11 cellular contexts compared by ENCODE assay signal in genomic region chr9:125663127-125663526, GRCh38. TPM values are rescaled to one million over a fixed set of nuclear protein-coding genes. Genes with fewer than 3 reads are reported as not detected.
DNase-seq lines count a peak whose midpoint lies in the region; ATAC-seq and TF ChIP-seq lines count a peak whose summit lies in the region.
"Had no signal": no experiment of that assay in that cellular context is flagged by ENCODE, and none has a peak within 500 bp of the region (broad histone marks: within the 10 kb centered on the region; RNA-seq: fewer than 3 reads in every experiment).

No MANE protein-coding gene starts in this region.

- no peak overlapping the region for H3K27ac ChIP-seq in brain microvascular endothelial cell
- H3K27ac ChIP-seq: uterus had no signal

- intact Hi-C loops in activated CD4-positive, alpha-beta T cell treated with anti-CD3 and anti-CD28 coated beads for 36 hours (cut with DNase I, micrococcal nuclease), result loop anchor here in 1 of 2 experiments (1.0 kb wide), 1 partner anchor 13 kb away; no protein-coding TSS in a partner anchor

- no peak overlapping the region for H3K4me3 Mint-ChIP-seq in activated CD4-positive, alpha-beta T cell treated with anti-CD3 and anti-CD28 coated beads for 36 hours

- no peak for DNase-seq in activated CD4-positive, alpha-beta T cell treated with anti-CD3 and anti-CD28 coated beads for 36 hours
- no peak for DNase-seq in activated CD4-positive, alpha-beta T cell treated with anti-CD3 and anti-CD28 coated beads for 1 hour
- peak; percentile 11 for DNase-seq in NCI-H460 (ENCODE audit: extremely low read depth, low read depth)
- peak; percentile 44 for DNase-seq in brain microvascular endothelial cell
- DNase-seq in renal cortical epithelial cell (ENCODE audit: low read depth), result peak; percentile 78
- no peak for DNase-seq in NCI-H146 (lab: John Stamatoyannopoulos, UW)
- no peak for DNase-seq in NCI-H82 treated with DMSO at 0.1 percent for 48 hours (lab: John Stamatoyannopoulos, UW; ENCODE audit: unreplicated experiment)
- no peak for DNase-seq in NCI-H510A (lab: John Stamatoyannopoulos, UW)
- DNase-seq: amniotic stem cell, left cardiac atrium, uterus had no signal

- H3K4me3 ChIP-seq in brain microvascular endothelial cell (ENCODE audit: low read depth, low read length), result no peak overlapping the region
- H3K4me3 ChIP-seq: uterus had no signal

- no peaks in the 10 kb centered on the region for H3K9me3 Mint-ChIP-seq in activated CD4-positive, alpha-beta T cell treated with anti-CD3 and anti-CD28 coated beads for 36 hours (ENCODE audit: low read depth)

- H3K27me3 Mint-ChIP-seq in activated CD4-positive, alpha-beta T cell treated with anti-CD3 and anti-CD28 coated beads for 36 hours, result no peaks in the 10 kb centered on the region

- POLR2A ChIA-PET in activated CD4-positive, alpha-beta T cell treated with anti-CD3 and anti-CD28 coated beads for 36 hours (lab: Charles Lee), result no interaction called here

- in situ Hi-C loops in brain microvascular endothelial cell (cut with HindIII; ENCODE audit: low pct_ligation_motif_present, low sequenced_read_pairs), result no loop called here

- peak; percentile 80 for ATAC-seq in activated CD4-positive, alpha-beta T cell treated with anti-CD3 and anti-CD28 coated beads for 36 hours

- CTCF ChIA-PET in activated CD4-positive, alpha-beta T cell treated with anti-CD3 and anti-CD28 coated beads for 36 hours (lab: Charles Lee), result no interaction called here

- peak overlapping the region; percentile 39 for H3K27ac Mint-ChIP-seq in activated CD4-positive, alpha-beta T cell treated with anti-CD3 and anti-CD28 coated beads for 36 hours

- peaks cover 11% of the 10 kb centered on the region for H3K4me1 Mint-ChIP-seq in activated CD4-positive, alpha-beta T cell treated with anti-CD3 and anti-CD28 coated beads for 36 hours

- TF ChIP-seq CTCF in brain microvascular endothelial cell (IDR thresholded peaks at IDR 0.05; ENCODE audit: low read depth, low read length, missing control alignments), result no peak

- no peaks in the 10 kb centered on the region for H3K27me3 ChIP-seq in brain microvascular endothelial cell (replicated peaks)
- H3K27me3 ChIP-seq: uterus had no signal

- H3K36me3 Mint-ChIP-seq in activated CD4-positive, alpha-beta T cell treated with anti-CD3 and anti-CD28 coated beads for 36 hours (ENCODE audit: low read depth), result peaks cover 25% of the 10 kb centered on the region

- H3K36me3 ChIP-seq in brain microvascular endothelial cell (replicated peaks), result no peaks in the 10 kb centered on the region
- H3K36me3 ChIP-seq: uterus had no signal

RNA-seq across cellular contexts. Expression of gene MAPKAP1, which starts 43.9 kb away (rescaled TPM):
- total RNA-seq in activated CD4-positive, alpha-beta T cell treated with anti-CD3 and anti-CD28 coated beads for 36 hours, result 10 to 100 TPM; 51.6 to 61.9 TPM
- total RNA-seq in NCI-H460 (2014; rRNA removed; shearing (Covaris generic)), result 72.9 and 74.1 TPM in 2 replicates
- 56.3 and 62.9 TPM in 2 replicates for polyA plus RNA-seq in NCI-H460 (2014; cell fraction: nucleus; rRNA removed)
- total RNA-seq in renal cortical epithelial cell, result 76.4 and 84.3 TPM in 2 replicates

Comparison
In these comparisons a context has a peak if more than half of its experiments do, and no peak if none do; other contexts are left out.
1. DNase-seq: peak in NCI-H460 (single experiment), brain microvascular endothelial cell (single experiment) and renal cortical epithelial cell (single experiment); none in activated CD4-positive, alpha-beta T cell treated with anti-CD3 and anti-CD28 coated beads for 36 hours (single experiment), activated CD4-positive, alpha-beta T cell treated with anti-CD3 and anti-CD28 coated beads for 1 hour (single experiment), NCI-H146 (single experiment), NCI-H82 treated with DMSO at 0.1 percent for 48 hours (single experiment) and NCI-H510A (single experiment).